8 cellular contexts compared by ENCODE assay signal in genomic region chr17:30147860-30148259, GRCh38. TPM values are rescaled to one million over a fixed set of nuclear protein-coding genes. Genes with fewer than 3 reads are reported as not detected.
DNase-seq lines count a peak whose midpoint lies in the region; ATAC-seq and TF ChIP-seq lines count a peak whose summit lies in the region.
"Not testable (repeated sequence)": the region's sequence is repeated elsewhere in the genome, so short reads cannot be mapped to it uniquely, and the experiment has no call there.

No MANE protein-coding gene starts in this region.

- not testable (repeated sequence) for H2BK5ac ChIP-seq in mesenchymal stem cell (ENCODE audit: low read depth, low read length, poor library complexity, severe bottlenecking)

- peaks cover 22 to 40% (median 28%) of the 10 kb centered on the region in 4 donors for H3K4me1 Mint-ChIP-seq in CD4-positive, CD25-positive, alpha-beta regulatory T cell
- peaks cover 19% of the 10 kb centered on the region for H3K4me1 Mint-ChIP-seq in activated CD4-positive, alpha-beta T cell treated with anti-CD3 and anti-CD28 coated beads for 36 hours
- H3K4me1 Mint-ChIP-seq in activated naive CD8-positive, alpha-beta T cell treated with anti-CD3 and anti-CD28 coated beads, Interleukin-2, amount 50 U/mL, for 24 hours = peaks cover 19% of the 10 kb centered on the region
- peaks cover 23% of the 10 kb centered on the region for H3K4me1 Mint-ChIP-seq in central memory CD8-positive, alpha-beta T cell

- not testable (repeated sequence) for H2BK120ac ChIP-seq in mesenchymal stem cell (ENCODE audit: low read depth, low read length)

- H3K18ac ChIP-seq in mesenchymal stem cell (ENCODE audit: low read depth in 1 of 2, low read length in 2 of 2) = not testable (repeated sequence)

- H3K23ac ChIP-seq in mesenchymal stem cell (ENCODE audit: low read length in 2 of 2) = not testable (repeated sequence)

- POLR2A ChIA-PET in activated CD4-positive, alpha-beta T cell treated with anti-CD3 and anti-CD28 coated beads for 36 hours (lab: Charles Lee) = not testable (repeated sequence)

- H2BK15ac ChIP-seq in mesenchymal stem cell (ENCODE audit: low read depth, poor library complexity, severe bottlenecking) = not testable (repeated sequence)

- WGBS in mesenchymal stem cell = 100% methylated on average over 4 of the region's 6 CpGs

- not testable (repeated sequence) for TF ChIP-seq CTCF in KMS-11 (conservative IDR thresholded peaks at IDR 0.05; ENCODE audit: low read depth, low read length)

- H3K36me3 ChIP-seq in CD4-positive, CD25-positive, alpha-beta regulatory T cell (ENCODE audit: control insufficient read depth, insufficient read depth, low read length); KMS-11 (ENCODE audit: insufficient read depth): not testable (repeated sequence)
- H3K36me3 ChIP-seq in mesenchymal stem cell (ENCODE audit: control insufficient read depth in 1 of 2, insufficient read depth in 2 of 2, low read depth in 1 of 2, low read length in 2 of 2) = peaks cover 3 to 17% of the 10 kb centered on the region in 2 experiments

- not testable (repeated sequence) for H3K4ac ChIP-seq in mesenchymal stem cell (ENCODE audit: low read depth in 1 of 2, low read length in 2 of 2)

- H4K20me1 ChIP-seq in KMS-11 (ENCODE audit: insufficient read depth) = not testable (repeated sequence)

- H3K27ac Mint-ChIP-seq in CD4-positive, CD25-positive, alpha-beta regulatory T cell = peak overlapping the region in 2 of 3 donors; percentile 9 to 27
- not testable (repeated sequence) for H3K27ac Mint-ChIP-seq in activated CD4-positive, alpha-beta T cell treated with anti-CD3 and anti-CD28 coated beads for 36 hours; activated naive CD8-positive, alpha-beta T cell treated with anti-CD3 and anti-CD28 coated beads, Interleukin-2, amount 50 U/mL, for 24 hours
- H3K27ac Mint-ChIP-seq in central memory CD8-positive, alpha-beta T cell (ENCODE audit: low read depth) = peak overlapping the region; percentile 1

- H3K14ac ChIP-seq in mesenchymal stem cell (ENCODE audit: low read length in 2 of 2) = not testable (repeated sequence)

- H3K79me1 ChIP-seq in mesenchymal stem cell (replicated peaks; ENCODE audit: low read length, poor library complexity, severe bottlenecking) = not testable (repeated sequence)

- not testable (repeated sequence) for H2AFZ ChIP-seq in KMS-11 (ENCODE audit: low read depth); mesenchymal stem cell (ENCODE audit: low read depth, low read length)

- H3K9ac ChIP-seq in KMS-11; mesenchymal stem cell (ENCODE audit: low read length): not testable (repeated sequence)

- CTCF ChIA-PET in activated CD4-positive, alpha-beta T cell treated with anti-CD3 and anti-CD28 coated beads for 36 hours (lab: Charles Lee) = interaction anchor here (0.8 to 4.0 kb wide), 3 partner anchors 23 to 159 kb away, joined by 4 to 13 read pairs (median 8); no protein-coding TSS in a partner anchor

- H3K27me3 Mint-ChIP-seq in CD4-positive, CD25-positive, alpha-beta regulatory T cell; activated CD4-positive, alpha-beta T cell treated with anti-CD3 and anti-CD28 coated beads for 36 hours; activated naive CD8-positive, alpha-beta T cell treated with anti-CD3 and anti-CD28 coated beads, Interleukin-2, amount 50 U/mL, for 24 hours; central memory CD8-positive, alpha-beta T cell: not testable (repeated sequence)

- not testable (repeated sequence) for ATAC-seq in CD4-positive, CD25-positive, alpha-beta regulatory T cell (ENCODE audit: low read depth in 2 of 2); activated naive CD8-positive, alpha-beta T cell treated with anti-CD3 and anti-CD28 coated beads, Interleukin-2, amount 50 U/mL, for 24 hours; central memory CD8-positive, alpha-beta T cell (replicated peaks; ENCODE audit: extremely low read depth, poor library complexity, severe bottlenecking); stimulated activated naive CD8-positive, alpha-beta T cell treated with anti-CD3 and anti-CD28 coated beads, Interleukin-15, Interleukin-2, amounts not matched to agents 100 U/mL and 50 U/mL, for 24 hours
- peak; percentile 44 for ATAC-seq in activated CD4-positive, alpha-beta T cell treated with anti-CD3 and anti-CD28 coated beads for 36 hours

- H3K9me3 ChIP-seq in CD4-positive, CD25-positive, alpha-beta regulatory T cell (ENCODE audit: control insufficient read depth in 2 of 2, low read length in 2 of 2); mesenchymal stem cell (ENCODE audit: control insufficient read depth, low read length): not testable (repeated sequence)

- not testable (repeated sequence) for H3K27ac ChIP-seq in CD4-positive, CD25-positive, alpha-beta regulatory T cell (ENCODE audit: insufficient read depth, low read length, poor library complexity, severe bottlenecking); KMS-11; mesenchymal stem cell (ENCODE audit: low read length, poor library complexity, severe bottlenecking)

- not testable (repeated sequence) for H4K91ac ChIP-seq in mesenchymal stem cell (ENCODE audit: low read length)

- not testable (repeated sequence) for DNase-seq in CD4-positive, CD25-positive, alpha-beta regulatory T cell; central memory CD8-positive, alpha-beta T cell (ENCODE audit: low spot score in 2 of 2)
- DNase-seq in RPMI7951 (ENCODE audit: low read depth) = peak; percentile 22
- DNase-seq in activated CD4-positive, alpha-beta T cell treated with anti-CD3 and anti-CD28 coated beads for 36 hours = peak; percentile 33
- DNase-seq in activated naive CD8-positive, alpha-beta T cell treated with anti-CD3 and anti-CD28 coated beads, Interleukin-2, amount 50 U/mL, for 24 hours = peak; percentile 17
- DNase-seq in mesenchymal stem cell = peak; percentile 27
- peak; percentile 10 for DNase-seq in stimulated activated naive CD8-positive, alpha-beta T cell treated with anti-CD3 and anti-CD28 coated beads, Interleukin-15, Interleukin-2, amounts not matched to agents 100 U/mL and 50 U/mL, for 24 hours

- H3K9me3 Mint-ChIP-seq in CD4-positive, CD25-positive, alpha-beta regulatory T cell; activated CD4-positive, alpha-beta T cell treated with anti-CD3 and anti-CD28 coated beads for 36 hours (ENCODE audit: low read depth); activated naive CD8-positive, alpha-beta T cell treated with anti-CD3 and anti-CD28 coated beads, Interleukin-2, amount 50 U/mL, for 24 hours; central memory CD8-positive, alpha-beta T cell: not testable (repeated sequence)

- H3K4me1 ChIP-seq in CD4-positive, CD25-positive, alpha-beta regulatory T cell (ENCODE audit: control insufficient read depth, insufficient read depth, low read length, poor library complexity, severe bottlenecking); mesenchymal stem cell (ENCODE audit: control insufficient read depth, insufficient read depth, low read depth, low read length): not testable (repeated sequence)
- H3K4me1 ChIP-seq in KMS-11 (ENCODE audit: low read depth, poor library complexity, severe bottlenecking) = peaks cover 37% of the 10 kb centered on the region

- intact Hi-C loops in activated CD4-positive, alpha-beta T cell treated with anti-CD3 and anti-CD28 coated beads for 36 hours (cut with DNase I, micrococcal nuclease) = not testable (repeated sequence)

- not testable (repeated sequence) for H3K4me3 Mint-ChIP-seq in CD4-positive, CD25-positive, alpha-beta regulatory T cell; activated CD4-positive, alpha-beta T cell treated with anti-CD3 and anti-CD28 coated beads for 36 hours; activated naive CD8-positive, alpha-beta T cell treated with anti-CD3 and anti-CD28 coated beads, Interleukin-2, amount 50 U/mL, for 24 hours; central memory CD8-positive, alpha-beta T cell

- H2BK12ac ChIP-seq in mesenchymal stem cell (ENCODE audit: low read length in 2 of 2) = not testable (repeated sequence)

- H3K27me3 ChIP-seq in CD4-positive, CD25-positive, alpha-beta regulatory T cell (ENCODE audit: control insufficient read depth, insufficient read depth, low read length); KMS-11 (ENCODE audit: insufficient read depth, low read depth); mesenchymal stem cell (ENCODE audit: control insufficient read depth in 1 of 2, insufficient read depth in 1 of 2, low read length in 2 of 2): not testable (repeated sequence)

- H3K4me3 ChIP-seq in CD4-positive, CD25-positive, alpha-beta regulatory T cell (ENCODE audit: low read depth, low read length); KMS-11 (IDR thresholded peaks at IDR 0.05; ENCODE audit: insufficient read depth, low read depth, low read length); mesenchymal stem cell (ENCODE audit: insufficient read depth in 1 of 2, low read depth in 1 of 2, low read length in 2 of 2): not testable (repeated sequence)

- H3K79me2 ChIP-seq in KMS-11 (ENCODE audit: insufficient read depth, low read depth) = not testable (repeated sequence)

- not testable (repeated sequence) for H3K36me3 Mint-ChIP-seq in CD4-positive, CD25-positive, alpha-beta regulatory T cell; central memory CD8-positive, alpha-beta T cell (ENCODE audit: insufficient read depth)
- H3K36me3 Mint-ChIP-seq in activated CD4-positive, alpha-beta T cell treated with anti-CD3 and anti-CD28 coated beads for 36 hours (ENCODE audit: low read depth) = peaks cover 20% of the 10 kb centered on the region
- H3K36me3 Mint-ChIP-seq in activated naive CD8-positive, alpha-beta T cell treated with anti-CD3 and anti-CD28 coated beads, Interleukin-2, amount 50 U/mL, for 24 hours (ENCODE audit: low read depth) = peaks cover 18% of the 10 kb centered on the region

- peak overlapping the region; percentile 18 for H3K4me2 ChIP-seq in KMS-11
- H3K4me2 ChIP-seq in mesenchymal stem cell (ENCODE audit: low read length, poor library complexity, severe bottlenecking) = not testable (repeated sequence)

- not testable (repeated sequence) for H4K8ac ChIP-seq in mesenchymal stem cell (ENCODE audit: low read length)

- H2AK5ac ChIP-seq in mesenchymal stem cell (ENCODE audit: low read length, severe bottlenecking) = not testable (repeated sequence)

RNA-seq across cellular contexts. Expression of gene NSRP1, which starts 31.2 kb away (rescaled TPM):
- 31.8 TPM for total RNA-seq in CD4-positive, CD25-positive, alpha-beta regulatory T cell
- 10 to 100 TPM; 16.3 to 27.2 (median 22.2) TPM for polyA plus RNA-seq in CD4-positive, CD25-positive, alpha-beta regulatory T cell
- total RNA-seq in RPMI7951 (2014; rRNA removed; shearing (Covaris generic)) = 3.9 and 8.1 TPM in 2 replicates
- total RNA-seq in activated CD4-positive, alpha-beta T cell treated with anti-CD3 and anti-CD28 coated beads for 36 hours = 10 to 100 TPM; 29.9 to 43.0 TPM
- polyA plus RNA-seq in mesenchymal stem cell (2013, experiment 1 of 2) = 78.3 TPM
- polyA plus RNA-seq in mesenchymal stem cell (2013, experiment 2 of 2) = 76.5 TPM
